1 cellular context compared by ENCODE assay signal in the genomic region with DNA sequence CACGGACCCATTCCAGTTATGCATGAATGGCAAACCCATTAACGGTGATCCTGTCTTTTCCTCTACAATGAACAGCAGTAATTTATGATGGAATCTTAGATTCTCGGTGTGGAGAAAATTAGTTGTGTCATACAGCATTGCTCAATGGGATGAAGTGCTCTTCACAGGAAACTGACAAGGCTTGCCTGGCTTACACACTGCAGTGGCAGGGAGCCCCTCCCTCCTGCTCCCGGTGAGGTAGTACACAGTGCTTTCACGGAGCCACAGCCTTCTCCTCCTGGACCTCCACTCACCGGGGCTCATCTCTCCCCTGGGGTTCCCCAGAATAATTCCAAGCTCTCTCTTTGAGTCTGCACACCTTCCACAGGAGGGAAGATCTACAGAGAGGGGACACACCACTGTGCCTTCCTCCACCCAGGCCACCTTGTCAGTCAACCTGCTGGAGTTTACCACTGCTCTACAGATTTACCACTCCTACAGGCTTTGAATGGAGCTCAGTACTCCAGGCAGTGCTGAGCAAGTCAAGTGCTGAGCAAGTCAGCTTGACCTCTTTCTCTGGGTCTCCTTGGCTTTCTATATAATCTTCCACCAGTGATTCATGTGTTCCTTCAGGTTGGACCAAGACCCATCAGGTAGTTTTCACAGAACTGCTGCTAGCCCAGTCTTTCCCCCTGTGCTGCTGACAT.
TF ChIP-seq lines count a peak whose summit lies in the region.

No MANE protein-coding gene starts in this region.

TF ChIP-seq in GM23338, 12 proteins besides CTCF, POLR2A, EP300 and RAD21 (continued from another document):
- no peak for TF ChIP-seq EZH2phosphoT487 (IDR thresholded peaks at IDR 0.05; ENCODE audit: unreplicated experiment)
- TF ChIP-seq NANOG (IDR thresholded peaks at IDR 0.05; ENCODE audit: borderline replicate concordance): no peak
- TF ChIP-seq POLR2AphosphoS5 (IDR thresholded peaks at IDR 0.05; ENCODE audit: low read depth): no peak
- TF ChIP-seq EZH2 (IDR thresholded peaks at IDR 0.05; ENCODE audit: low read depth, unreplicated experiment): no peak
- TF ChIP-seq ZNF331 (CRISPR knock-in tag; IDR thresholded peaks at IDR 0.05; ENCODE audit: low read depth): no peak
- TF ChIP-seq, protein P1, sequence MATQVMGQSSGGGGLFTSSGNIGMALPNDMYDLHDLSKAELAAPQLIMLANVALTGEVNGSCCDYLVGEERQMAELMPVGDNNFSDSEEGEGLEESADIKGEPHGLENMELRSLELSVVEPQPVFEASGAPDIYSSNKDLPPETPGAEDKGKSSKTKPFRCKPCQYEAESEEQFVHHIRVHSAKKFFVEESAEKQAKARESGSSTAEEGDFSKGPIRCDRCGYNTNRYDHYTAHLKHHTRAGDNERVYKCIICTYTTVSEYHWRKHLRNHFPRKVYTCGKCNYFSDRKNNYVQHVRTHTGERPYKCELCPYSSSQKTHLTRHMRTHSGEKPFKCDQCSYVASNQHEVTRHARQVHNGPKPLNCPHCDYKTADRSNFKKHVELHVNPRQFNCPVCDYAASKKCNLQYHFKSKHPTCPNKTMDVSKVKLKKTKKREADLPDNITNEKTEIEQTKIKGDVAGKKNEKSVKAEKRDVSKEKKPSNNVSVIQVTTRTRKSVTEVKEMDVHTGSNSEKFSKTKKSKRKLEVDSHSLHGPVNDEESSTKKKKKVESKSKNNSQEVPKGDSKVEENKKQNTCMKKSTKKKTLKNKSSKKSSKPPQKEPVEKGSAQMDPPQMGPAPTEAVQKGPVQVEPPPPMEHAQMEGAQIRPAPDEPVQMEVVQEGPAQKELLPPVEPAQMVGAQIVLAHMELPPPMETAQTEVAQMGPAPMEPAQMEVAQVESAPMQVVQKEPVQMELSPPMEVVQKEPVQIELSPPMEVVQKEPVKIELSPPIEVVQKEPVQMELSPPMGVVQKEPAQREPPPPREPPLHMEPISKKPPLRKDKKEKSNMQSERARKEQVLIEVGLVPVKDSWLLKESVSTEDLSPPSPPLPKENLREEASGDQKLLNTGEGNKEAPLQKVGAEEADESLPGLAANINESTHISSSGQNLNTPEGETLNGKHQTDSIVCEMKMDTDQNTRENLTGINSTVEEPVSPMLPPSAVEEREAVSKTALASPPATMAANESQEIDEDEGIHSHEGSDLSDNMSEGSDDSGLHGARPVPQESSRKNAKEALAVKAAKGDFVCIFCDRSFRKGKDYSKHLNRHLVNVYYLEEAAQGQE (IDR thresholded peaks at IDR 0.05; ENCODE audit: unreplicated experiment): no peak
- TF ChIP-seq JUNB (IDR thresholded peaks at IDR 0.05; ENCODE audit: unreplicated experiment): no peak
- no peak for TF ChIP-seq STAT1 (IDR thresholded peaks at IDR 0.05; ENCODE audit: unreplicated experiment)
- TF ChIP-seq ZNF114 (CRISPR knock-in tag; IDR thresholded peaks at IDR 0.05): no peak
